ENCODE assay signal across 9 cellular contexts in genomic region chr17:57286372-57287105, GRCh38. TPM values are rescaled to one million over a fixed set of nuclear protein-coding genes. Genes with fewer than 3 reads are reported as not detected.
DNase-seq lines count a peak whose midpoint lies in the region; ATAC-seq lines count a peak whose summit lies in the region.
"Had no signal": no experiment of that assay in that cellular context is flagged by ENCODE, and none has a peak within 500 bp of the region (broad histone marks: within the 10 kb centered on the region; RNA-seq: fewer than 3 reads in every experiment).

No MANE protein-coding gene starts in this region.

- CTCF ChIA-PET in naive thymus-derived CD4-positive, alpha-beta T cell (lab: Charles Lee), result no interaction called here

- POLR2A ChIA-PET in naive thymus-derived CD4-positive, alpha-beta T cell (lab: Charles Lee), result interaction anchor here (1.4 kb wide), 1 partner anchor 9 kb away, joined by 9 read pairs; no protein-coding TSS in a partner anchor

- peaks cover 71% of the 10 kb centered on the region for H3K36me3 Mint-ChIP-seq in activated T-helper 17 cell treated with anti-CD3 and anti-CD28 coated beads, Interleukin-2, amount 50 U/mL, for 72 hours (ENCODE audit: low read depth)
- peaks cover 0 to 21% (median 14%) of the 10 kb centered on the region in 5 donors for H3K36me3 Mint-ChIP-seq in naive thymus-derived CD4-positive, alpha-beta T cell

- no peaks in the 10 kb centered on the region for H3K27me3 ChIP-seq in BLaER1 treated with 17β-estradiol and CSF1 and Interleukin-3, amounts not matched to agents 10 nM and 100 nM
- H3K27me3 ChIP-seq in HUES48 (ENCODE audit: control insufficient read depth, insufficient read depth, low read length), result no peaks in the 10 kb centered on the region
- no peaks in the 10 kb centered on the region for H3K27me3 ChIP-seq in naive thymus-derived CD4-positive, alpha-beta T cell (ENCODE audit: control insufficient read depth in 2 of 2, insufficient read depth in 2 of 2, low read length in 2 of 2)

- peak overlapping the region; percentile 90 for H3K27ac Mint-ChIP-seq in activated T-helper 17 cell treated with anti-CD3 and anti-CD28 coated beads, Interleukin-2, amount 50 U/mL, for 72 hours
- peak overlapping the region in 6 of 9 donors; percentile 12 to 93 (median 78) for H3K27ac Mint-ChIP-seq in naive thymus-derived CD4-positive, alpha-beta T cell

- no peak overlapping the region for H3K4me3 ChIP-seq in BLaER1 treated with 17β-estradiol and CSF1 and Interleukin-3, amounts not matched to agents 10 nM and 100 nM
- H3K4me3 ChIP-seq in HUES48 (ENCODE audit: low read depth, low read length), result no peak overlapping the region
- H3K4me3 ChIP-seq in naive thymus-derived CD4-positive, alpha-beta T cell (ENCODE audit: low read length), result no peak overlapping the region

- no peak for ATAC-seq in activated T-helper 17 cell treated with anti-CD3 and anti-CD28 coated beads, Interleukin-2, amount 50 U/mL, for 72 hours (replicated peaks)
- no peak for ATAC-seq in naive thymus-derived CD4-positive, alpha-beta T cell
- ATAC-seq in GM21526 (IDR thresholded peaks at IDR 0.05; ENCODE audit: low FRiP score, unreplicated experiment), result no peak

- H3K4me1 ChIP-seq in BLaER1 treated with 17β-estradiol and CSF1 and Interleukin-3, amounts not matched to agents 10 nM and 100 nM, result peaks cover 41 to 93% (median 80%) of the 10 kb centered on the region in 10 experiments
- peaks cover 53% of the 10 kb centered on the region for H3K4me1 ChIP-seq in HUES48 (ENCODE audit: control insufficient read depth, insufficient read depth, low read length)
- peaks cover 17 to 26% of the 10 kb centered on the region in 2 donors for H3K4me1 ChIP-seq in naive thymus-derived CD4-positive, alpha-beta T cell (ENCODE audit: control insufficient read depth in 2 of 2, insufficient read depth in 2 of 2, low read length in 2 of 2)

- H3K9me3 ChIP-seq in BLaER1 treated with 17β-estradiol and CSF1 and Interleukin-3, amounts not matched to agents 10 nM and 100 nM (replicated peaks in 1 of 11), result no peaks in the 10 kb centered on the region
- H3K9me3 ChIP-seq in HUES48 (ENCODE audit: control insufficient read depth, insufficient read depth, low read length), result no peaks in the 10 kb centered on the region
- no peaks in the 10 kb centered on the region for H3K9me3 ChIP-seq in naive thymus-derived CD4-positive, alpha-beta T cell (ENCODE audit: control insufficient read depth in 2 of 3, low read length in 3 of 3)

- H3K4me3 Mint-ChIP-seq in activated T-helper 17 cell treated with anti-CD3 and anti-CD28 coated beads, Interleukin-2, amount 50 U/mL, for 72 hours, result peak overlapping the region; percentile 77
- peak overlapping the region in 4 of 10 donors; percentile 71 to 83 (median 76) for H3K4me3 Mint-ChIP-seq in naive thymus-derived CD4-positive, alpha-beta T cell

- peak overlapping the region; percentile 74 to 88 (median 85) for H3K4me2 ChIP-seq in BLaER1 treated with 17β-estradiol and CSF1 and Interleukin-3, amounts not matched to agents 10 nM and 100 nM

- no peak for DNase-seq in naive thymus-derived CD4-positive, alpha-beta T cell
- DNase-seq in effector CD4-positive, alpha-beta T cell, result no peak
- no peak for DNase-seq in NCI-H510A (lab: John Stamatoyannopoulos, UW)
- no peak for DNase-seq in G401 (ENCODE audit: low spot score)
- DNase-seq: NCI-H510A treated with DMSO at 0.1 percent for 48 hours had no signal

- no peaks in the 10 kb centered on the region for H3K9me3 Mint-ChIP-seq in activated T-helper 17 cell treated with anti-CD3 and anti-CD28 coated beads, Interleukin-2, amount 50 U/mL, for 72 hours
- H3K9me3 Mint-ChIP-seq in naive thymus-derived CD4-positive, alpha-beta T cell, result no peaks in the 10 kb centered on the region

- peaks cover 45% of the 10 kb centered on the region for H3K4me1 Mint-ChIP-seq in activated T-helper 17 cell treated with anti-CD3 and anti-CD28 coated beads, Interleukin-2, amount 50 U/mL, for 72 hours
- H3K4me1 Mint-ChIP-seq in naive thymus-derived CD4-positive, alpha-beta T cell, result peaks cover 53 to 84% (median 77%) of the 10 kb centered on the region in 7 donors

- H4K20me1 ChIP-seq in BLaER1 treated with 17β-estradiol and CSF1 and Interleukin-3, amounts not matched to agents 10 nM and 100 nM, result peaks cover 20 to 98% (median 59%) of the 10 kb centered on the region in 11 experiments; a peak in 19 of 22 replicates

- in situ Hi-C loops in G401 (cut with HindIII; ENCODE audit: low sequenced_read_pairs), result no loop called here

- H3K36me3 ChIP-seq in BLaER1 treated with 17β-estradiol and CSF1 and Interleukin-3, amounts not matched to agents 10 nM and 100 nM, result peaks cover 0 to 82% (median 50%) of the 10 kb centered on the region in 11 experiments; a peak in 17 of 22 replicates
- peaks cover 9% of the 10 kb centered on the region for H3K36me3 ChIP-seq in HUES48 (ENCODE audit: control insufficient read depth, insufficient read depth, low read length)
- no peaks in the 10 kb centered on the region for H3K36me3 ChIP-seq in naive thymus-derived CD4-positive, alpha-beta T cell (ENCODE audit: control insufficient read depth in 2 of 3, insufficient read depth in 3 of 3, low read length in 3 of 3)

- peak overlapping the region in 3 of 11 experiments; percentile 18 to 43 (median 24); a peak in 3 of 22 replicates for H3K9ac ChIP-seq in BLaER1 treated with 17β-estradiol and CSF1 and Interleukin-3, amounts not matched to agents 10 nM and 100 nM
- no peak overlapping the region for H3K9ac ChIP-seq in HUES48 (ENCODE audit: low read depth, low read length)

- intact Hi-C loops in naive thymus-derived CD4-positive, alpha-beta T cell (cut with micrococcal nuclease), result no loop called here

- H3K27me3 Mint-ChIP-seq in activated T-helper 17 cell treated with anti-CD3 and anti-CD28 coated beads, Interleukin-2, amount 50 U/mL, for 72 hours, result no peaks in the 10 kb centered on the region
- H3K27me3 Mint-ChIP-seq in naive thymus-derived CD4-positive, alpha-beta T cell, result no peaks in the 10 kb centered on the region

- peak overlapping the region in 5 of 11 experiments; percentile 13 to 73 (median 36); a peak in 7 of 22 replicates for H3K27ac ChIP-seq in BLaER1 treated with 17β-estradiol and CSF1 and Interleukin-3, amounts not matched to agents 10 nM and 100 nM
- H3K27ac ChIP-seq in HUES48 (ENCODE audit: low read depth, low read length), result peak overlapping the region; percentile 22
- no peak overlapping the region for H3K27ac ChIP-seq in naive thymus-derived CD4-positive, alpha-beta T cell (ENCODE audit: low read depth, low read length)

RNA-seq across cellular contexts. Expression of gene MSI2, which starts 30.2 kb away (rescaled TPM):
- 100 to 1,000 TPM in 1 of 2 donors, 10 to 100 TPM in 1; 96.3 to 128 TPM for total RNA-seq in activated T-helper 17 cell treated with anti-CD3 and anti-CD28 coated beads, Interleukin-2, amount 50 U/mL, for 72 hours
- total RNA-seq in naive thymus-derived CD4-positive, alpha-beta T cell, result 100 to 1,000 TPM; 111 to 169 (median 150) TPM
- 1 to 10 TPM; 3.3 to 6.0 TPM for polyA plus RNA-seq in naive thymus-derived CD4-positive, alpha-beta T cell
- 48.1 and 75.0 TPM in 2 replicates for total RNA-seq in G401 (2014; rRNA removed; shearing (Covaris generic))
